In genomic region chr13:77990973-77991372, GRCh38 we compare ENCODE assay signal across 22 cellular contexts.
DNase-seq lines count a peak whose midpoint lies in the region; ATAC-seq, FAIRE-seq and TF ChIP-seq lines count a peak whose summit lies in the region.
"Had no signal": no experiment of that assay in that cellular context is flagged by ENCODE, and none has a peak within 500 bp of the region (broad histone marks: within the 10 kb centered on the region; RNA-seq: fewer than 3 reads in every experiment).

No MANE protein-coding gene starts in this region.

- peaks cover 19% of the 10 kb centered on the region for H3K4me1 Mint-ChIP-seq in nephron
- H3K4me1 Mint-ChIP-seq: CD8-positive, alpha-beta memory T cell had no signal

- peak overlapping the region; percentile 37 to 91 (median 52) for H3K27ac Mint-ChIP-seq in nephron
- H3K27ac Mint-ChIP-seq: CD8-positive, alpha-beta memory T cell had no signal

- H3K36me3 ChIP-seq in heart right ventricle (no peaks in the 10 kb centered on the region), BE2C (no peaks in the 10 kb centered on the region)

- H3K4me1 ChIP-seq in heart right ventricle (peaks cover 0 to 56% (median 8%) of the 10 kb centered on the region in 9 donors), BE2C (no peaks in the 10 kb centered on the region)

- H3K27me3 ChIP-seq in heart right ventricle (no peaks in the 10 kb centered on the region), BE2C (no peaks in the 10 kb centered on the region; the same call in 1 of the 2 replicates)

- H3K27me3 Mint-ChIP-seq in nephron (ENCODE audit: low read depth), result no peaks in the 10 kb centered on the region

- intact Hi-C loops in Right ventricle myocardium inferior (cut with DNase I) (no loop called here), cardiac septum (cut with DNase I) (no loop called here), heart right ventricle (cut with DNase I) (no loop called here)

- no peaks in the 10 kb centered on the region for H3K36me3 Mint-ChIP-seq in nephron (ENCODE audit: low read depth)
- H3K36me3 Mint-ChIP-seq: CD8-positive, alpha-beta memory T cell had no signal

- H3K27ac ChIP-seq in heart right ventricle, result peak overlapping the region in 4 of 10 donors; percentile 11 to 46 (median 24)
- H3K27ac ChIP-seq: C4-2B had no signal

- peak; percentile 55 for DNase-seq in Right ventricle myocardium inferior (ENCODE audit: missing footprints)
- DNase-seq in cardiac septum (ENCODE audit: low spot score), result no peak
- peak in 1 of 2 donors; percentile 32 for DNase-seq in heart right ventricle
- peak; percentile 44 for DNase-seq in superior temporal gyrus (ENCODE audit: extremely low spot score)
- DNase-seq in BE2C, result no peak
- DNase-seq in GM12892 (ENCODE audit: insufficient read length), result no peak
- DNase-seq: 8988T; CD8-positive, alpha-beta memory T cell; EL; GF-D8; Karpas-422; NCI-H1694 treated with DMSO at 0.1 percent for 48 hours; NCI-H2081 treated with DMSO at 0.1 percent for 48 hours; NCI-H2171 treated with DMSO at 0.1 percent for 48 hours; NCI-H524 treated with DMSO at 0.1 percent for 48 hours; OCI-M1; SHP77 treated with DMSO at 0.1 percent for 48 hours had no signal

- FAIRE-seq in GM12892 (lab: Jason Lieb, UNC), result no peak
- FAIRE-seq: D721Med, H54 had no signal

- TF ChIP-seq CTCF in heart right ventricle (IDR thresholded peaks at IDR 0.05), result no peak
- TF ChIP-seq CTCF in nephron (IDR thresholded peaks at IDR 0.05; ENCODE audit: unreplicated experiment in 3 of 3), result no peak
- TF ChIP-seq CTCF in BE2C (IDR thresholded peaks at IDR 0.05; ENCODE audit: low read depth, low read length), result no peak

- TF ChIP-seq POLR2A in GM12892 (IDR thresholded peaks at IDR 0.05; ENCODE audit: low read depth, low read length), result no peak

- H3K4me3 Mint-ChIP-seq in nephron, result no peak overlapping the region
- H3K4me3 Mint-ChIP-seq: CD8-positive, alpha-beta memory T cell had no signal

- ATAC-seq in Right ventricle myocardium inferior (peak; percentile 30), heart right ventricle (peak in 5 of 8 donors; percentile 38 to 78 (median 63)), HG02763 (IDR thresholded peaks at IDR 0.05; ENCODE audit: unreplicated experiment) (no peak)

- no peaks in the 10 kb centered on the region for H3K9me3 ChIP-seq in heart right ventricle
- no peaks in the 10 kb centered on the region for H3K9me3 ChIP-seq in BE2C

- WGBS in heart right ventricle, 2 donors, result 9 to 14% methylated on average over 4 of the region's 4 CpGs

- H3K4me3 ChIP-seq in heart right ventricle, result no peak overlapping the region
- H3K4me3 ChIP-seq in BE2C (ENCODE audit: low read depth, low read length), result no peak overlapping the region

- H3K9me3 Mint-ChIP-seq in nephron, result no peaks in the 10 kb centered on the region

Comparison
In these comparisons a context has a peak if more than half of its experiments do, and no peak if none do; other contexts are left out.
1. DNase-seq: peak in Right ventricle myocardium inferior (single experiment) and superior temporal gyrus (single experiment); none in cardiac septum (single experiment), BE2C (single experiment) and GM12892 (single experiment).